Comparison of ENCODE assay signal across 11 cellular contexts in genomic region chr12:101051901-101052550, GRCh38.
DNase-seq lines count a peak whose midpoint lies in the region; ATAC-seq and TF ChIP-seq lines count a peak whose summit lies in the region.
"Had no signal": no experiment of that assay in that cellular context is flagged by ENCODE, and none has a peak within 500 bp of the region (broad histone marks: within the 10 kb centered on the region; RNA-seq: fewer than 3 reads in every experiment).

No MANE protein-coding gene starts in this region.

- H4K20me1 ChIP-seq in mammary epithelial cell (ENCODE audit: insufficient read depth, low read length) = no peaks in the 10 kb centered on the region

- H3K9ac ChIP-seq in mammary epithelial cell (ENCODE audit: insufficient read depth, low read length) = peak overlapping the region; percentile 7
- H3K9ac ChIP-seq: KMS-11 had no signal

- CTCF ChIA-PET in mammary epithelial cell (lab: Charles Lee; ENCODE audit: low non-redundant PET) = no interaction called here

- peak overlapping the region; percentile 17 for H3K27ac ChIP-seq in mammary epithelial cell (ENCODE audit: insufficient read depth, low read depth, low read length)
- H3K27ac ChIP-seq: KMS-11 had no signal

- in situ Hi-C loops in mammary epithelial cell (cut with MboI; ENCODE audit: low sequenced_read_pairs in 2 of 2) = no loop called here

- ATAC-seq in GM18907 (IDR thresholded peaks at IDR 0.05; ENCODE audit: unreplicated experiment) = no peak
- no peak for ATAC-seq in HG03439 (IDR thresholded peaks at IDR 0.05; ENCODE audit: unreplicated experiment)
- no peak for ATAC-seq in HG02884 (IDR thresholded peaks at IDR 0.05; ENCODE audit: unreplicated experiment)

- TF ChIP-seq CTCF in mammary epithelial cell (conservative IDR thresholded peaks at IDR 0.05 in 1 of 2, IDR thresholded peaks at IDR 0.05 in 1 of 2; ENCODE audit: extremely low read depth in 1 of 2, insufficient read depth in 1 of 2, low read depth in 1 of 2, low read length in 2 of 2) = no peak

- no peak overlapping the region for H3K4me3 ChIP-seq in mammary epithelial cell (replicated peaks in 1 of 3; ENCODE audit: insufficient read depth in 1 of 3, low read depth in 2 of 3, low read length in 3 of 3)

- no peaks in the 10 kb centered on the region for H3K79me2 ChIP-seq in mammary epithelial cell (ENCODE audit: insufficient read depth, low read length)

- intact Hi-C loops in mammary epithelial cell (cut with micrococcal nuclease) = no loop called here

- WGBS in mammary epithelial cell (ENCODE audit: low coverage, missing lambda C conversion rate) = 30% methylated on average over 8 of the region's 8 CpGs

- H3K36me3 ChIP-seq in mammary epithelial cell (ENCODE audit: insufficient read depth, low read length) = no peaks in the 10 kb centered on the region

- H3K4me1 ChIP-seq in mammary epithelial cell (ENCODE audit: insufficient read depth, low read length) = peaks cover 11% of the 10 kb centered on the region

- DNase-seq in AG20443 (ENCODE audit: low spot score) (peak; percentile 69), LHCN-M2 (ENCODE audit: low read depth) (peak; percentile 82), mammary epithelial cell (peak; percentile 60), myocyte (ENCODE audit: low read depth) (peak; percentile 59)
- no peak for DNase-seq in stimulated activated CD4-positive, alpha-beta T cell treated with anti-CD3 and anti-CD28 coated beads, Interleukin-4, amount 100 ng/mL, for 4 hours
- DNase-seq: activated naive CD4-positive, alpha-beta T cell; T-helper 1 cell had no signal

- no TSS peak for BruUV-seq in mammary epithelial cell (replicated peaks; lab: Mats Ljungman, UMichigan)

- peak overlapping the region; percentile 7 for H3K4me2 ChIP-seq in mammary epithelial cell (ENCODE audit: insufficient read depth, low read depth, low read length)
- H3K4me2 ChIP-seq: KMS-11 had no signal

- dilution Hi-C loops in mammary epithelial cell (cut with HindIII; ENCODE audit: low sequenced_read_pairs) = loop anchor here (10.0 kb wide), 1 partner anchor 487 kb away; no protein-coding TSS in a partner anchor

- H3K27me3 ChIP-seq in mammary epithelial cell (ENCODE audit: insufficient read depth, low read length) = no peaks in the 10 kb centered on the region

- no peaks in the 10 kb centered on the region for H3K9me3 ChIP-seq in mammary epithelial cell (replicated peaks; ENCODE audit: insufficient read depth, low read length)

- H2AFZ ChIP-seq in mammary epithelial cell (ENCODE audit: low read depth, low read length) = peak overlapping the region; percentile 65

Comparison
In these comparisons a context has a peak if more than half of its experiments do, and no peak if none do; other contexts are left out.
1. DNase-seq: peak in AG20443 (single experiment), LHCN-M2 (single experiment), mammary epithelial cell (single experiment) and myocyte (single experiment); none in stimulated activated CD4-positive, alpha-beta T cell treated with anti-CD3 and anti-CD28 coated beads, Interleukin-4, amount 100 ng/mL, for 4 hours (0 of 2).